ENCODE assay signal across 10 cellular contexts in the genomic region with DNA sequence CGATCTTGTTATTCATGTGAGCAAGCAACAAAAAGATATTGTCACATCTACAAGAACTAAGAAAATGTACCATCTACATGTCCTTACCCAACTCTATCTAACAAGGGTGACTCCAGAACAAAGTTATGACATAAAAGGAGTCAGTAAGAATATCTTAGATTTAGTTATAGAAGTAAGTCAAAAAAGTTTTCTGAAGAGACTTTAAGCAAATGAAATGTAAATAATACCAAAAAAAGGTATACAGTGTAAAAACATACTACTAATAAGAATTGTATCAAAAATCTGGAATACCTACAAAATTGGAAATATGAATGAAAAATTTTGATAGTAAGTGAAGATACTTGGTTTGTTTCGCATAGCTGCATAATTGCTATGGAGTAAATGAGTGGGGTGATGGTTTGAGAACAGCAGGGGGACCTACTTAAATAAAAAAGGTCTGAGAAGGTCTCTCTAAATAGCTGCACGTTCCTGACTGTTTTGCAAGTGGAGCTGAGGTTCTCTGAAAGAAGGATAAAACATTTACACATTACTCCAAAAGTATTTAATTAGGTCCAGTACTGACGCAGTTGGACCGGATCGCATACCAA. TPM values are rescaled to one million over a fixed set of nuclear protein-coding genes. Genes with fewer than 3 reads are reported as not detected.
DNase-seq lines count a peak whose midpoint lies in the region; ATAC-seq, FAIRE-seq and TF ChIP-seq lines count a peak whose summit lies in the region.
"Had no signal": no experiment of that assay in that cellular context is flagged by ENCODE, and none has a peak within 500 bp of the region (broad histone marks: within the 10 kb centered on the region; RNA-seq: fewer than 3 reads in every experiment).

No MANE protein-coding gene starts in this region.

- no peaks in the 10 kb centered on the region for H3K36me3 Mint-ChIP-seq in activated CD4-positive, alpha-beta T cell treated with anti-CD3 and anti-CD28 coated beads, Interleukin-2, amount 10 ng/mL, durations not matched to agents 24 days and 14 days (ENCODE audit: low read depth)
- peaks cover 10% of the 10 kb centered on the region for H3K36me3 Mint-ChIP-seq in stimulated activated memory B cell treated with anti-CD40 and anti-IgM and Interleukin-4, amounts not matched to agents 10 μg/mL and 1 μg/mL and 100 μg/mL, for 72 hours

- FAIRE-seq in H54 (lab: Jason Lieb, UNC): no peak
- FAIRE-seq: H1 had no signal

- peaks cover 6% of the 10 kb centered on the region for H3K4me1 ChIP-seq in effector memory CD4-positive, alpha-beta T cell (ENCODE audit: control insufficient read depth, insufficient read depth, low read length, poor library complexity, severe bottlenecking)
- no peaks in the 10 kb centered on the region for H3K4me1 ChIP-seq in mucosa of descending colon (ENCODE audit: low read depth)

- H3K9me3 Mint-ChIP-seq in activated CD4-positive, alpha-beta T cell treated with anti-CD3 and anti-CD28 coated beads, Interleukin-2, amount 10 ng/mL, durations not matched to agents 24 days and 14 days: no peaks in the 10 kb centered on the region
- peaks cover 5% of the 10 kb centered on the region for H3K9me3 Mint-ChIP-seq in stimulated activated memory B cell treated with anti-CD40 and anti-IgM and Interleukin-4, amounts not matched to agents 10 μg/mL and 1 μg/mL and 100 μg/mL, for 72 hours

- H3K27ac Mint-ChIP-seq in activated CD4-positive, alpha-beta T cell treated with anti-CD3 and anti-CD28 coated beads, Interleukin-2, amount 10 ng/mL, durations not matched to agents 24 days and 14 days: peak overlapping the region; percentile 93
- H3K27ac Mint-ChIP-seq in stimulated activated memory B cell treated with anti-CD40 and anti-IgM and Interleukin-4, amounts not matched to agents 10 μg/mL and 1 μg/mL and 100 μg/mL, for 72 hours: peak overlapping the region; percentile 90

- no peaks in the 10 kb centered on the region for H3K27me3 ChIP-seq in effector memory CD4-positive, alpha-beta T cell (replicated peaks; ENCODE audit: control insufficient read depth, insufficient read depth, low read length, poor library complexity, severe bottlenecking)

- no peaks in the 10 kb centered on the region for H3K36me3 ChIP-seq in effector memory CD4-positive, alpha-beta T cell (ENCODE audit: control insufficient read depth, insufficient read depth, low read length)
- H3K36me3 ChIP-seq in mucosa of descending colon (ENCODE audit: low read depth): no peaks in the 10 kb centered on the region

- no peak for TF ChIP-seq POLR2A in H54 (IDR thresholded peaks at IDR 0.05; ENCODE audit: low read depth, low read length)

- H3K4me3 ChIP-seq in effector memory CD4-positive, alpha-beta T cell (ENCODE audit: insufficient read depth, low read depth, low read length, poor library complexity, severe bottlenecking): peak overlapping the region; percentile 59
- H3K4me3 ChIP-seq in mucosa of descending colon: no peak overlapping the region

- peak overlapping the region; percentile 78 for H3K4me3 Mint-ChIP-seq in activated CD4-positive, alpha-beta T cell treated with anti-CD3 and anti-CD28 coated beads, Interleukin-2, amount 10 ng/mL, durations not matched to agents 24 days and 14 days
- peak overlapping the region; percentile 76 for H3K4me3 Mint-ChIP-seq in stimulated activated memory B cell treated with anti-CD40 and anti-IgM and Interleukin-4, amounts not matched to agents 10 μg/mL and 1 μg/mL and 100 μg/mL, for 72 hours

- intact Hi-C loops in activated CD4-positive, alpha-beta T cell treated with anti-CD3 and anti-CD28 coated beads, Interleukin-2, amount 10 ng/mL, durations not matched to agents 24 days and 14 days (cut with micrococcal nuclease): loop anchor here (1.0 to 10.0 kb wide), 11 partner anchors 13 to 696 kb away; a partner anchor contains a TSS
- intact Hi-C loops in mucosa of descending colon (cut with DNase I, micrococcal nuclease): no loop called here

- no peak for ATAC-seq in stimulated activated memory B cell treated with anti-CD40 and anti-IgM and Interleukin-4, amounts not matched to agents 10 μg/mL and 1 μg/mL and 100 μg/mL, for 72 hours
- no peak for ATAC-seq in mucosa of descending colon
- ATAC-seq in HG02571 (IDR thresholded peaks at IDR 0.05; ENCODE audit: unreplicated experiment): no peak

- peaks cover 63% of the 10 kb centered on the region for H3K4me1 Mint-ChIP-seq in activated CD4-positive, alpha-beta T cell treated with anti-CD3 and anti-CD28 coated beads, Interleukin-2, amount 10 ng/mL, durations not matched to agents 24 days and 14 days
- H3K4me1 Mint-ChIP-seq in stimulated activated memory B cell treated with anti-CD40 and anti-IgM and Interleukin-4, amounts not matched to agents 10 μg/mL and 1 μg/mL and 100 μg/mL, for 72 hours: peaks cover 60% of the 10 kb centered on the region

- H3K27me3 Mint-ChIP-seq in activated CD4-positive, alpha-beta T cell treated with anti-CD3 and anti-CD28 coated beads, Interleukin-2, amount 10 ng/mL, durations not matched to agents 24 days and 14 days: no peaks in the 10 kb centered on the region
- no peaks in the 10 kb centered on the region for H3K27me3 Mint-ChIP-seq in stimulated activated memory B cell treated with anti-CD40 and anti-IgM and Interleukin-4, amounts not matched to agents 10 μg/mL and 1 μg/mL and 100 μg/mL, for 72 hours

- peak overlapping the region; percentile 78 for H3K27ac ChIP-seq in effector memory CD4-positive, alpha-beta T cell (ENCODE audit: insufficient read depth, low read length, poor library complexity, severe bottlenecking)

- H3K9me3 ChIP-seq in effector memory CD4-positive, alpha-beta T cell (ENCODE audit: control insufficient read depth, low read length): no peaks in the 10 kb centered on the region
- H3K9me3 ChIP-seq in mucosa of descending colon: no peaks in the 10 kb centered on the region

- no peak for DNase-seq in activated CD4-positive, alpha-beta T cell treated with anti-CD3 and anti-CD28 coated beads, Interleukin-2, amount 10 ng/mL, durations not matched to agents 24 days and 14 days
- no peak for DNase-seq in activated CD4-positive, alpha-beta T cell treated with anti-CD3 and anti-CD28 coated beads for 48 hours
- peak; percentile 48 for DNase-seq in RKO (ENCODE audit: low spot score)
- no peak for DNase-seq in effector memory CD4-positive, alpha-beta T cell
- DNase-seq in H54 (ENCODE audit: insufficient read length, low spot score): no peak
- DNase-seq in mucosa of descending colon: no peak
- DNase-seq: retina had no signal

- TF ChIP-seq CTCF in mucosa of descending colon (IDR thresholded peaks at IDR 0.05): no peak

RNA-seq across cellular contexts. Expression of a gene that starts 51.0 kb away (rescaled TPM):
- 0.61 and 1.2 TPM in 2 replicates for total RNA-seq in activated CD4-positive, alpha-beta T cell treated with anti-CD3 and anti-CD28 coated beads, Interleukin-2, amount 10 ng/mL, durations not matched to agents 24 days and 14 days
- under 1 TPM; 0.35 to 0.57 (median 0.43) TPM for total RNA-seq in mucosa of descending colon
